25 cellular contexts compared by ENCODE assay signal in genomic region chr7:42345478-42346299, GRCh38.
"Had no signal": no experiment of that assay in that cellular context is flagged by ENCODE, and none has a peak within 500 bp of the region (broad histone marks: within the 10 kb centered on the region; RNA-seq: fewer than 3 reads in every experiment).

No MANE protein-coding gene starts in this region.

- H3K27ac Mint-ChIP-seq: activated CD4-positive, alpha-beta memory T cell treated with anti-CD3 and anti-CD28 coated beads for 36 hours; activated CD4-positive, alpha-beta T cell treated with anti-CD3 and anti-CD28 coated beads, Interleukin-2, amount 10 ng/mL, durations not matched to agents 7 days and 5 days; activated naive CD8-positive, alpha-beta T cell; T-cell had no signal

- DNase-seq: activated CD4-positive, alpha-beta memory T cell treated with anti-CD3 and anti-CD28 coated beads for 36 hours; activated CD4-positive, alpha-beta T cell treated with anti-CD3 and anti-CD28 coated beads, Interleukin-2, amount 10 ng/mL, durations not matched to agents 7 days and 5 days; activated CD4-positive, CD25-positive, alpha-beta regulatory T cell; activated CD8-positive, alpha-beta memory T cell treated with anti-CD3 and anti-CD28 coated beads for 24 hours; activated effector memory CD4-positive, alpha-beta T cell treated with anti-CD3 and anti-CD28 coated beads, Interleukin-2, amount 50 U/mL, for 16 hours; activated naive CD4-positive, alpha-beta T cell treated with Interleukin-2 at 50 U/mL for 16 hours; activated T-cell treated with anti-CD3 and anti-CD28 coated beads, Interleukin-2, amount 50 U/mL, for 4 hours; NCI-H1092; NCI-H1417 treated with DMSO at 0.1 percent for 48 hours; NCI-H1694 treated with DMSO at 0.1 percent for 48 hours; NCI-H2029 treated with DMSO at 0.1 percent for 48 hours; NCI-H345; NCI-H510A; NCI-H526 treated with DMSO at 0.1 percent for 48 hours; NCI-H82; OCI-M1; RPMI8226; T-cell; T-helper 2 cell; T1000 had no signal

- H3K9me3 Mint-ChIP-seq: activated CD4-positive, alpha-beta T cell treated with anti-CD3 and anti-CD28 coated beads, Interleukin-2, amount 10 ng/mL, durations not matched to agents 7 days and 5 days; activated T-cell treated with anti-CD3 and anti-CD28 coated beads, Interleukin-2, amount 50 U/mL, for 4 hours had no signal

- H3K9ac ChIP-seq: KMS-11 had no signal

- H3K27me3 Mint-ChIP-seq: activated CD4-positive, alpha-beta memory T cell treated with anti-CD3 and anti-CD28 coated beads for 36 hours; activated CD4-positive, alpha-beta T cell treated with anti-CD3 and anti-CD28 coated beads, Interleukin-2, amount 10 ng/mL, durations not matched to agents 7 days and 5 days; activated naive CD8-positive, alpha-beta T cell; T-cell had no signal

- H3K4me2 ChIP-seq: KMS-11 had no signal

- ATAC-seq: activated T-cell treated with anti-CD3 and anti-CD28 coated beads, Interleukin-2, amount 50 U/mL, for 4 hours; Panc1; Right ventricle myocardium inferior; T-cell had no signal

- H3K4me3 ChIP-seq: SK-N-MC had no signal

- H3K36me3 Mint-ChIP-seq: activated CD4-positive, alpha-beta memory T cell treated with anti-CD3 and anti-CD28 coated beads for 36 hours; activated naive CD8-positive, alpha-beta T cell; T-cell had no signal

- H3K4me3 Mint-ChIP-seq: activated CD4-positive, alpha-beta memory T cell treated with anti-CD3 and anti-CD28 coated beads for 36 hours; activated CD4-positive, alpha-beta T cell treated with anti-CD3 and anti-CD28 coated beads, Interleukin-2, amount 10 ng/mL, durations not matched to agents 7 days and 5 days; activated naive CD8-positive, alpha-beta T cell; activated T-cell treated with anti-CD3 and anti-CD28 coated beads, Interleukin-2, amount 50 U/mL, for 4 hours; T-cell had no signal

- H3K4me1 Mint-ChIP-seq: activated CD4-positive, alpha-beta T cell treated with anti-CD3 and anti-CD28 coated beads, Interleukin-2, amount 10 ng/mL, durations not matched to agents 7 days and 5 days; T-cell had no signal

- H3K27ac ChIP-seq: KMS-11, SK-N-MC had no signal
